ENCODE assay signal across 8 cellular contexts in genomic region chr2:75199428-75200011, GRCh38. TPM values are rescaled to one million over a fixed set of nuclear protein-coding genes. Genes with fewer than 3 reads are reported as not detected.
DNase-seq lines count a peak whose midpoint lies in the region; ATAC-seq and TF ChIP-seq lines count a peak whose summit lies in the region.

Gene TACR1 (minus strand): TSS chr2:75199520. CDS start chr2:75198934, 586 bp downstream.

- no peaks in the 10 kb centered on the region for H3K9me3 Mint-ChIP-seq in activated naive CD4-positive, alpha-beta T cell treated with anti-CD3 and anti-CD28 coated beads, Interleukin-2, amount 50 U/mL, for 72 hours

- peak; percentile 75 for ATAC-seq in HG02623 (IDR thresholded peaks at IDR 0.05; ENCODE audit: unreplicated experiment)
- ATAC-seq in activated naive CD4-positive, alpha-beta T cell treated with anti-CD3 and anti-CD28 coated beads, Interleukin-2, amount 50 U/mL, for 72 hours: peak; percentile 20 to 84

- H3K4me3 ChIP-seq in vagina: peak within 1 kb of the TSS; percentile 37 to 48

- peaks cover 21% of the 10 kb centered on the region for H3K4me1 ChIP-seq in vagina

- peak in 1 of 3 experiments; percentile 30 for TF ChIP-seq CTCF in vagina (IDR thresholded peaks at IDR 0.05)

- no peaks in the 10 kb centered on the region for H3K9me3 ChIP-seq in vagina

- no peaks in the 10 kb centered on the region for H3K36me3 ChIP-seq in vagina

- H3K36me3 Mint-ChIP-seq in activated naive CD4-positive, alpha-beta T cell treated with anti-CD3 and anti-CD28 coated beads, Interleukin-2, amount 50 U/mL, for 72 hours: no peaks in the 10 kb centered on the region

- peak; percentile 17 to 38 for DNase-seq in NCI-H2081 (lab: John Stamatoyannopoulos, UW)
- DNase-seq in NCI-H2081 treated with DMSO at 0.1 percent for 48 hours (lab: John Stamatoyannopoulos, UW): no peak
- peak; percentile 68 for DNase-seq in NCI-H748 (lab: John Stamatoyannopoulos, UW; ENCODE audit: unreplicated experiment)
- peak in 1 of 2 donors; percentile 64 for DNase-seq in activated naive CD4-positive, alpha-beta T cell treated with anti-CD3 and anti-CD28 coated beads, Interleukin-2, amount 50 U/mL, for 72 hours (ENCODE audit: low spot score in 2 of 2)
- peak; percentile 52 to 88 (median 77) for DNase-seq in head of caudate nucleus
- DNase-seq in pons (ENCODE audit: low spot score): peak; percentile 48
- no peak for DNase-seq in vagina (ENCODE audit: extremely low spot score in 2 of 2)

- intact Hi-C loops in head of caudate nucleus (cut with DNase I) (loop anchor here (5.0 kb wide), 1 partner anchor 203 kb away; no protein-coding TSS in a partner anchor), vagina (cut with DNase I) (no loop called here)

- no peak within 1 kb of the TSS for H3K27ac Mint-ChIP-seq in activated naive CD4-positive, alpha-beta T cell treated with anti-CD3 and anti-CD28 coated beads, Interleukin-2, amount 50 U/mL, for 72 hours

- no peaks in the 10 kb centered on the region for H3K27me3 ChIP-seq in vagina

- TF ChIP-seq POLR2A in vagina (IDR thresholded peaks at IDR 0.05): no peak

- H3K27ac ChIP-seq in vagina: peak within 1 kb of the TSS; percentile 31

RNA-seq across cellular contexts. Expression of gene TACR1, which starts in this region (rescaled TPM):
- not detected for total RNA-seq in activated naive CD4-positive, alpha-beta T cell treated with anti-CD3 and anti-CD28 coated beads, Interleukin-2, amount 50 U/mL, for 72 hours
- 8.3 TPM for total RNA-seq in vagina

Comparison
In these comparisons a context has a peak if more than half of its experiments do, and no peak if none do; other contexts are left out.
1. DNase-seq: peak in NCI-H2081 (2 of 2), NCI-H748 (single experiment), head of caudate nucleus (42 of 42) and pons (single experiment); none in NCI-H2081 treated with DMSO at 0.1 percent for 48 hours (single experiment) and vagina (0 of 2).
2. Peak in ATAC-seq in activated naive CD4-positive, alpha-beta T cell treated with anti-CD3 and anti-CD28 coated beads, Interleukin-2, amount 50 U/mL, for 72 hours; RNA of the gene not detected or under 1 TPM.